ENCODE assay signal across 23 cellular contexts in genomic region chr5:20949636-20950035, GRCh38.
DNase-seq lines count a peak whose midpoint lies in the region; ATAC-seq and TF ChIP-seq lines count a peak whose summit lies in the region.
"Had no signal": no experiment of that assay in that cellular context is flagged by ENCODE, and none has a peak within 500 bp of the region (broad histone marks: within the 10 kb centered on the region; RNA-seq: fewer than 3 reads in every experiment).

No MANE protein-coding gene starts in this region.

- H3K36me3 Mint-ChIP-seq in GM23338 (ENCODE audit: low read depth) (no peaks in the 10 kb centered on the region), WTC11 (no peaks in the 10 kb centered on the region)
- H3K36me3 Mint-ChIP-seq: CD14-positive monocyte had no signal

- DNase-seq in GM23338 (ENCODE audit: low spot score) (no peak), WTC11 (ENCODE audit: low spot score) (no peak), iris pigment epithelial cell (ENCODE audit: low read depth) (peak; percentile 12), trophoblast cell (peak in 1 of 2 donors; percentile 3), DMS 273 (lab: John Stamatoyannopoulos, UW; ENCODE audit: unreplicated experiment) (no peak), occipital lobe (lab: John Stamatoyannopoulos, UW) (no peak)
- DNase-seq: DMS53, EL, GF-D8, H9, IMR-90, MV-4-11, NCI-H1105 treated with DMSO at 0.1 percent for 48 hours, NCI-H2029 treated with DMSO at 0.1 percent for 48 hours, NCI-H2171, NCI-H524 treated with DMSO at 0.1 percent for 48 hours, NCI-H82, OCI-M1 had no signal

- ATAC-seq in GM23338 (no peak), WTC11 (no peak), GM21717 (IDR thresholded peaks at IDR 0.05; ENCODE audit: unreplicated experiment) (no peak)

- POLR2A ChIA-PET in WTC11 (lab: Charles Lee): no interaction called here

- H3K36me3 ChIP-seq in GM23338 (ENCODE audit: insufficient read depth): no peaks in the 10 kb centered on the region
- no peaks in the 10 kb centered on the region for H3K36me3 ChIP-seq in trophoblast cell (ENCODE audit: control insufficient read depth in 1 of 2, insufficient read depth in 2 of 2, low read length in 2 of 2)
- H3K36me3 ChIP-seq: SJSA1 had no signal

- no peak overlapping the region for H3K4me3 ChIP-seq in GM23338
- no peak overlapping the region for H3K4me3 ChIP-seq in trophoblast cell (ENCODE audit: low read depth, low read length)
- H3K4me3 ChIP-seq: SJSA1 had no signal

- no peak overlapping the region for H2BK12ac ChIP-seq in trophoblast cell (ENCODE audit: low read length)

- no peak overlapping the region for H3K4me2 ChIP-seq in GM23338
- H3K4me2 ChIP-seq in trophoblast cell (ENCODE audit: low read length): no peak overlapping the region
- H3K4me2 ChIP-seq: KMS-11 had no signal

- no peak overlapping the region for H2BK120ac ChIP-seq in trophoblast cell (ENCODE audit: insufficient read depth, low read length, poor library complexity)

- H3F3A ChIP-seq in GM23338 (replicated peaks; ENCODE audit: low read depth): no peaks in the 10 kb centered on the region

- H3K27ac Mint-ChIP-seq in GM23338 (no peak overlapping the region), WTC11 (peak overlapping the region; percentile 37; the same call in 1 of the 2 replicates)
- H3K27ac Mint-ChIP-seq: B cell, CD14-positive monocyte had no signal

- no peaks in the 10 kb centered on the region for H4K20me1 ChIP-seq in GM23338 (replicated peaks; ENCODE audit: insufficient read depth)

- H3K4ac ChIP-seq in trophoblast cell (ENCODE audit: low read depth, low read length): no peak overlapping the region

- TF ChIP-seq CTCF in GM23338 (conservative IDR thresholded peaks at IDR 0.05; ENCODE audit: low read depth in 2 of 2) (no peak), WTC11 (IDR thresholded peaks at IDR 0.05) (no peak)

- no peak overlapping the region for H3K23ac ChIP-seq in trophoblast cell (ENCODE audit: low read length)

- WGBS in trophoblast cell (ENCODE audit: extremely low coverage, insufficient coverage, insufficient read length): no CpG with 5 or more reads among the region's 1 CpG

- H3K79me1 ChIP-seq in trophoblast cell (ENCODE audit: low read length): no peaks in the 10 kb centered on the region

- no peaks in the 10 kb centered on the region for H3K9me3 ChIP-seq in trophoblast cell (ENCODE audit: insufficient read depth, low read depth, low read length)
- H3K9me3 ChIP-seq: SJSA1 had no signal

- CTCF ChIA-PET in WTC11 (lab: Charles Lee): no interaction called here

- no peak overlapping the region for H4K8ac ChIP-seq in trophoblast cell (ENCODE audit: low read depth, low read length)

- H3K4me3 Mint-ChIP-seq in GM23338: no peak overlapping the region
- H3K4me3 Mint-ChIP-seq in WTC11: no peak overlapping the region
- H3K4me3 Mint-ChIP-seq: B cell, CD14-positive monocyte, H9 had no signal

- no peaks in the 10 kb centered on the region for H3K27me3 ChIP-seq in GM23338 (ENCODE audit: insufficient read depth)
- no peaks in the 10 kb centered on the region for H3K27me3 ChIP-seq in trophoblast cell (ENCODE audit: insufficient read depth, low read length)
- H3K27me3 ChIP-seq: SJSA1 had no signal

- H4K91ac ChIP-seq in trophoblast cell (ENCODE audit: low read depth, low read length): no peak overlapping the region

- no peak overlapping the region for H2AK5ac ChIP-seq in trophoblast cell (ENCODE audit: low read length)

- H3K4me1 ChIP-seq in GM23338 (ENCODE audit: insufficient read depth): no peaks in the 10 kb centered on the region
- H3K4me1 ChIP-seq in trophoblast cell (ENCODE audit: control insufficient read depth in 1 of 2, insufficient read depth in 2 of 2, low read length in 2 of 2): no peaks in the 10 kb centered on the region
- H3K4me1 ChIP-seq: SJSA1 had no signal

- H4K12ac ChIP-seq in trophoblast cell (ENCODE audit: low read depth, low read length): no peak overlapping the region

- H2AFZ ChIP-seq in GM23338 (peak overlapping the region; percentile 19; the same call in 1 of the 2 replicates), trophoblast cell (ENCODE audit: insufficient read depth, low read length, poor library complexity) (no peak overlapping the region)

- H3K18ac ChIP-seq in trophoblast cell (ENCODE audit: low read length): no peak overlapping the region

- no peak overlapping the region for H2BK5ac ChIP-seq in trophoblast cell (ENCODE audit: low read depth, low read length, poor library complexity)

- H3K27ac ChIP-seq in GM23338 (ENCODE audit: low read depth): no peak overlapping the region
- peak overlapping the region; percentile 78 for H3K27ac ChIP-seq in trophoblast cell (ENCODE audit: low read depth, low read length)
- H3K27ac ChIP-seq: KMS-11, SJSA1 had no signal

- H3K27me3 Mint-ChIP-seq in GM23338 (ENCODE audit: insufficient read depth, low read depth, poor library complexity) (no peaks in the 10 kb centered on the region), WTC11 (ENCODE audit: low read depth) (no peaks in the 10 kb centered on the region)
- H3K27me3 Mint-ChIP-seq: B cell had no signal

- no peak overlapping the region for H3K9ac ChIP-seq in trophoblast cell (ENCODE audit: low read length)
- H3K9ac ChIP-seq: KMS-11 had no signal

- no peak overlapping the region for H3K14ac ChIP-seq in trophoblast cell (ENCODE audit: low read length)

- peaks cover 2% of the 10 kb centered on the region; the same call in 1 of the 2 replicates for H3K9me2 ChIP-seq in GM23338 (ENCODE audit: insufficient read depth)

- H3K9me3 Mint-ChIP-seq in GM23338: no peaks in the 10 kb centered on the region
- peaks cover 4% of the 10 kb centered on the region; the same call in 1 of the 2 replicates for H3K9me3 Mint-ChIP-seq in WTC11
- H3K9me3 Mint-ChIP-seq: H9 had no signal

- H3K79me2 ChIP-seq in GM23338 (replicated peaks; ENCODE audit: insufficient read depth) (no peaks in the 10 kb centered on the region), trophoblast cell (ENCODE audit: control insufficient read depth, insufficient read depth, low read length, poor library complexity) (no peaks in the 10 kb centered on the region)

- H3K4me1 Mint-ChIP-seq in GM23338: peaks cover 2% of the 10 kb centered on the region; the same call in 2 of the 3 replicates
- H3K4me1 Mint-ChIP-seq in WTC11: peaks cover 4% of the 10 kb centered on the region
- H3K4me1 Mint-ChIP-seq: B cell, CD14-positive monocyte, H9 had no signal

TF ChIP-seq in GM23338, 12 proteins besides CTCF, POLR2A, EP300 and RAD21 (continues in another document):
- TF ChIP-seq CREB1 (CRISPR knock-in tag; IDR thresholded peaks at IDR 0.05; ENCODE audit: low read depth) (no peak), EZH2 (IDR thresholded peaks at IDR 0.05; ENCODE audit: low read depth, unreplicated experiment) (no peak), NANOG (IDR thresholded peaks at IDR 0.05; ENCODE audit: borderline replicate concordance) (no peak), STAT1 (IDR thresholded peaks at IDR 0.05; ENCODE audit: unreplicated experiment) (no peak), JUNB (IDR thresholded peaks at IDR 0.05; ENCODE audit: unreplicated experiment) (no peak)
- TF ChIP-seq, protein P1, sequence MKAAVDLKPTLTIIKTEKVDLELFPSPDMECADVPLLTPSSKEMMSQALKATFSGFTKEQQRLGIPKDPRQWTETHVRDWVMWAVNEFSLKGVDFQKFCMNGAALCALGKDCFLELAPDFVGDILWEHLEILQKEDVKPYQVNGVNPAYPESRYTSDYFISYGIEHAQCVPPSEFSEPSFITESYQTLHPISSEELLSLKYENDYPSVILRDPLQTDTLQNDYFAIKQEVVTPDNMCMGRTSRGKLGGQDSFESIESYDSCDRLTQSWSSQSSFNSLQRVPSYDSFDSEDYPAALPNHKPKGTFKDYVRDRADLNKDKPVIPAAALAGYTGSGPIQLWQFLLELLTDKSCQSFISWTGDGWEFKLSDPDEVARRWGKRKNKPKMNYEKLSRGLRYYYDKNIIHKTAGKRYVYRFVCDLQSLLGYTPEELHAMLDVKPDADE (IDR thresholded peaks at IDR 0.05): no peak

TF ChIP-seq in WTC11, 78 proteins besides CTCF, POLR2A, EP300 and RAD21 (continues in another document):
- no peak for TF ChIP-seq NR3C1 (CRISPR knock-in tag; conservative IDR thresholded peaks at IDR 0.05; ENCODE audit: low read depth)
- no peak for TF ChIP-seq ZBTB43 (CRISPR knock-in tag; IDR thresholded peaks at IDR 0.05)
- no peak for TF ChIP-seq HMGA2 (CRISPR knock-in tag; IDR thresholded peaks at IDR 0.05)
- TF ChIP-seq ZNF416 (CRISPR knock-in tag; IDR thresholded peaks at IDR 0.05): no peak
- no peak for TF ChIP-seq FOXP1 (CRISPR knock-in tag; IDR thresholded peaks at IDR 0.05; ENCODE audit: borderline replicate concordance)
- TF ChIP-seq GABPB1 (CRISPR knock-in tag; IDR thresholded peaks at IDR 0.05): no peak
- TF ChIP-seq IRF1 (CRISPR knock-in tag; IDR thresholded peaks at IDR 0.05): no peak
- TF ChIP-seq CREM (CRISPR knock-in tag; IDR thresholded peaks at IDR 0.05): no peak
- TF ChIP-seq, protein P2, sequence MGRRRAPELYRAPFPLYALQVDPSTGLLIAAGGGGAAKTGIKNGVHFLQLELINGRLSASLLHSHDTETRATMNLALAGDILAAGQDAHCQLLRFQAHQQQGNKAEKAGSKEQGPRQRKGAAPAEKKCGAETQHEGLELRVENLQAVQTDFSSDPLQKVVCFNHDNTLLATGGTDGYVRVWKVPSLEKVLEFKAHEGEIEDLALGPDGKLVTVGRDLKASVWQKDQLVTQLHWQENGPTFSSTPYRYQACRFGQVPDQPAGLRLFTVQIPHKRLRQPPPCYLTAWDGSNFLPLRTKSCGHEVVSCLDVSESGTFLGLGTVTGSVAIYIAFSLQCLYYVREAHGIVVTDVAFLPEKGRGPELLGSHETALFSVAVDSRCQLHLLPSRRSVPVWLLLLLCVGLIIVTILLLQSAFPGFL (CRISPR knock-in tag; IDR thresholded peaks at IDR 0.05; ENCODE audit: borderline replicate concordance): no peak
- no peak for TF ChIP-seq GTF2I (CRISPR knock-in tag; conservative IDR thresholded peaks at IDR 0.05)
